ENCODE assay signal across 8 cellular contexts in the genomic region with DNA sequence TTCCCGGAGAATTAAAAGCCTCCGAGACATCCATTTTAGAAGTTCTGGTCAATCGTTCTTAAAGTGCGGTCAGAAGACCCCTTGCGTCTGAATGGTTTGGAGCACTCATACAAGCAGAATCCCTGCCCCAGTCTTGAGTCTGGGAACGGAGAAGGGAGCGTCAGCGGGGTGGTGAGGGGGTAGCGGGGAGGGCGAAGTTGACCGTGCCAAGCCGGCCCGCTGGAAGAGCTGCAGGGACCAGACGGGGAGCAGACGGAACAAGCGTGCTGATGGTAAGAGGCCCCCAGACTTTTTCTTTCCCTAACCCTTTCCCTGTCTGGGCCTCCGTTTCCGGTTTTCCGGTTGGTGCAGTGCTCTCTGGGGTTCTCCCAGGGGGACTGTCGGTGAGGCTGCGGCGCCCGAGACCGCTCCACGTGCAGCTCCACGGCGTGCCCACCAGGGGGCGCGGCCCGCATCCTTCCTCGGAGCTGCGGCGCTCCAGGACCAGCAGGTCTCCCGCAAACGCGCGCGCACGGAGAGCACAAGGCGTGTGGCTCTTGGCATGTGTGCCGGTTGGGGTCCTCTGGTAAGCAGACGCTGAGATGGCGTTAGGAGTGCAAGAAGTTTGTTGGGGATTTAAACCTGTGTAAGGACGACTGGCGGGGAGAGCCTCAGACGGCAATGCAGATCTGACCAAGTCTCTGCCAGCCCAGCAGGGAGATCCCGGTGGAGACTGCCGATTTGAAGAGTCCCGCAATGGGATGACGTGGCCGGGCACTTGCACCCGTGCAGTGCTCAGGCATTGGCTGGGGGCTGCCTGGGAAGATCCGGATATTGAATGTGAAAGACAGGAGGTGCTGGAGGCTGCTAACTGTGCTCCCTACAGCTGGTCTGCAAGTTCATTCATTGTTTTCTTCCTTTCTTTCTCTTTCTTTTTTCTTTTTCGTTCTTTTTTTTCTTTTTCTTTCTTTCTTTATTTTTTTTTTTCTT. TPM values are rescaled to one million over a fixed set of nuclear protein-coding genes. Genes with fewer than 3 reads are reported as not detected.
DNase-seq lines count a peak whose midpoint lies in the region; ATAC-seq and TF ChIP-seq lines count a peak whose summit lies in the region.

No MANE protein-coding gene starts in this region.

- no peaks in the 10 kb centered on the region for H3K27me3 ChIP-seq in MG63
- peaks cover 13% of the 10 kb centered on the region for H3K27me3 ChIP-seq in adipocyte (replicated peaks; ENCODE audit: control insufficient read depth, insufficient read depth, low read length)
- peaks cover 6% of the 10 kb centered on the region for H3K27me3 ChIP-seq in left ventricle myocardium inferior (ENCODE audit: low read depth)
- H3K27me3 ChIP-seq in upper lobe of right lung: peaks cover 17% of the 10 kb centered on the region

- H3K4me1 ChIP-seq in adipocyte (ENCODE audit: control insufficient read depth, insufficient read depth, low read length) (peaks cover 10% of the 10 kb centered on the region), left ventricle myocardium inferior (peaks cover 16% of the 10 kb centered on the region), upper lobe of right lung (peaks cover 9% of the 10 kb centered on the region)

- intact Hi-C loops in left ventricle myocardium inferior (cut with micrococcal nuclease) (loop anchor here (5.0 kb wide), 1 partner anchor 113 kb away; no protein-coding TSS in a partner anchor), posterior vena cava (cut with DNase I) (loop anchor here in 1 of 2 donors (5.0 to 10.0 kb wide), 3 partner anchors 118 to 318 kb away; no protein-coding TSS in a partner anchor), upper lobe of right lung (cut with DNase I) (loop anchor here (10.0 kb wide), 2 partner anchors 255 to 315 kb away; no protein-coding TSS in a partner anchor)

- in situ Hi-C loops in ACHN (cut with HindIII; ENCODE audit: low pct_ligation_motif_present, low pct_unique_long_range_greater_than_20kb, low sequenced_read_pairs): no loop called here

- TF ChIP-seq CTCF in left ventricle myocardium inferior (IDR thresholded peaks at IDR 0.05; ENCODE audit: borderline replicate concordance) (peak; percentile 96), upper lobe of right lung (IDR thresholded peaks at IDR 0.05) (peak; percentile 97)

- DNase-seq in ACHN (peak; percentile 83), GM19238 (ENCODE audit: insufficient read length, low spot score) (peak; percentile 74), MG63 (peak; percentile 87), SW480 (ENCODE audit: low spot score) (peak; percentile 64), adipocyte (ENCODE audit: low read depth) (peak; percentile 93), left ventricle myocardium inferior (peak; percentile 83), posterior vena cava (ENCODE audit: low spot score) (peak; percentile 94), upper lobe of right lung (peak; percentile 91)

- no peaks in the 10 kb centered on the region for H3K9me3 ChIP-seq in MG63
- no peaks in the 10 kb centered on the region for H3K9me3 ChIP-seq in adipocyte (ENCODE audit: control insufficient read depth, low read length)
- no peaks in the 10 kb centered on the region for H3K9me3 ChIP-seq in left ventricle myocardium inferior (replicated peaks)
- H3K9me3 ChIP-seq in upper lobe of right lung: no peaks in the 10 kb centered on the region

- H3K36me3 ChIP-seq in MG63 (no peaks in the 10 kb centered on the region), adipocyte (ENCODE audit: control insufficient read depth, insufficient read depth, low read length, severe bottlenecking) (no peaks in the 10 kb centered on the region), left ventricle myocardium inferior (no peaks in the 10 kb centered on the region), upper lobe of right lung (no peaks in the 10 kb centered on the region)

- peak overlapping the region; percentile 34 for H3K27ac ChIP-seq in left ventricle myocardium inferior (replicated peaks)
- no peak overlapping the region for H3K27ac ChIP-seq in upper lobe of right lung

- H3K9ac ChIP-seq in adipocyte (ENCODE audit: low read length): peak overlapping the region; percentile 84

- H3K4me3 ChIP-seq in MG63: peak overlapping the region; percentile 43
- peak overlapping the region; percentile 84 for H3K4me3 ChIP-seq in adipocyte (ENCODE audit: low read length)
- peak overlapping the region; percentile 67 for H3K4me3 ChIP-seq in left ventricle myocardium inferior
- peak overlapping the region; percentile 46 for H3K4me3 ChIP-seq in upper lobe of right lung

- peak; percentile 96 for ATAC-seq in upper lobe of right lung

RNA-seq across cellular contexts. Expression of a gene that starts 19.2 kb away (rescaled TPM):
- total RNA-seq in MG63 (2014; rRNA removed; shearing (Covaris generic); ENCODE audit: low replicate concordance): 7.1 and 7.9 TPM in 2 replicates
- total RNA-seq in left ventricle myocardium inferior (5.0 TPM), posterior vena cava (10 to 100 TPM in 1 of 2 donors, 1 to 10 TPM in 1; 7.2 to 11.7 TPM), upper lobe of right lung (3.6 TPM)
